Comparison of ENCODE assay signal across 2 cellular contexts in the genomic region with DNA sequence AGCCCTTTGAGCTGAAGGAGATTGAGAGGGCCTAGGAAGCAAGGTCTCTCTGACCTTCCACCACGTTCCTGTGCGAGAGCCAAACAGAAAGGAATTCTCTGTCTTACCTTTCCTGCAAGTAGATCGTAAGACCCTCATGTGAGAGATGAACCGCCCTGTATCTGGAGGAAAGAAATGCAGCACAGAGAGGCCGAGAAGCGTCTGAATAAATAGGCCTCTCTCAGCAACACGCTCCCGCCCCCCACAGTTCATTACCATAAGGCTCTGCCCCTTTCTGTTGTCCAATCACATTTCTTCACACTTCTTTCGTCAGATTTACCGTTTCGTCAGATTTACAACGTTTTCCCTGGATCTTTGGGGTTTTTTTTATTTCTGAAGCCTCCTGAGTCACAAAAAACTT.
TF ChIP-seq lines count a peak whose summit lies in the region.

No MANE protein-coding gene starts in this region.

TF ChIP-seq in GM23338, 12 proteins besides CTCF, POLR2A, EP300 and RAD21 (continued from another document and continues in another):
- TF ChIP-seq, protein P1, sequence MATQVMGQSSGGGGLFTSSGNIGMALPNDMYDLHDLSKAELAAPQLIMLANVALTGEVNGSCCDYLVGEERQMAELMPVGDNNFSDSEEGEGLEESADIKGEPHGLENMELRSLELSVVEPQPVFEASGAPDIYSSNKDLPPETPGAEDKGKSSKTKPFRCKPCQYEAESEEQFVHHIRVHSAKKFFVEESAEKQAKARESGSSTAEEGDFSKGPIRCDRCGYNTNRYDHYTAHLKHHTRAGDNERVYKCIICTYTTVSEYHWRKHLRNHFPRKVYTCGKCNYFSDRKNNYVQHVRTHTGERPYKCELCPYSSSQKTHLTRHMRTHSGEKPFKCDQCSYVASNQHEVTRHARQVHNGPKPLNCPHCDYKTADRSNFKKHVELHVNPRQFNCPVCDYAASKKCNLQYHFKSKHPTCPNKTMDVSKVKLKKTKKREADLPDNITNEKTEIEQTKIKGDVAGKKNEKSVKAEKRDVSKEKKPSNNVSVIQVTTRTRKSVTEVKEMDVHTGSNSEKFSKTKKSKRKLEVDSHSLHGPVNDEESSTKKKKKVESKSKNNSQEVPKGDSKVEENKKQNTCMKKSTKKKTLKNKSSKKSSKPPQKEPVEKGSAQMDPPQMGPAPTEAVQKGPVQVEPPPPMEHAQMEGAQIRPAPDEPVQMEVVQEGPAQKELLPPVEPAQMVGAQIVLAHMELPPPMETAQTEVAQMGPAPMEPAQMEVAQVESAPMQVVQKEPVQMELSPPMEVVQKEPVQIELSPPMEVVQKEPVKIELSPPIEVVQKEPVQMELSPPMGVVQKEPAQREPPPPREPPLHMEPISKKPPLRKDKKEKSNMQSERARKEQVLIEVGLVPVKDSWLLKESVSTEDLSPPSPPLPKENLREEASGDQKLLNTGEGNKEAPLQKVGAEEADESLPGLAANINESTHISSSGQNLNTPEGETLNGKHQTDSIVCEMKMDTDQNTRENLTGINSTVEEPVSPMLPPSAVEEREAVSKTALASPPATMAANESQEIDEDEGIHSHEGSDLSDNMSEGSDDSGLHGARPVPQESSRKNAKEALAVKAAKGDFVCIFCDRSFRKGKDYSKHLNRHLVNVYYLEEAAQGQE (IDR thresholded peaks at IDR 0.05; ENCODE audit: unreplicated experiment): no peak
- TF ChIP-seq POLR2AphosphoS5 (IDR thresholded peaks at IDR 0.05; ENCODE audit: low read depth) (no peak), CREB1 (CRISPR knock-in tag; IDR thresholded peaks at IDR 0.05; ENCODE audit: low read depth) (no peak), ZNF114 (CRISPR knock-in tag; IDR thresholded peaks at IDR 0.05) (no peak), EZH2 (IDR thresholded peaks at IDR 0.05; ENCODE audit: low read depth, unreplicated experiment) (no peak), STAT1 (IDR thresholded peaks at IDR 0.05; ENCODE audit: unreplicated experiment) (no peak), NANOG (IDR thresholded peaks at IDR 0.05; ENCODE audit: borderline replicate concordance) (no peak), EZH2phosphoT487 (IDR thresholded peaks at IDR 0.05; ENCODE audit: unreplicated experiment) (no peak), JUNB (IDR thresholded peaks at IDR 0.05; ENCODE audit: unreplicated experiment) (no peak)
- TF ChIP-seq, protein P2, sequence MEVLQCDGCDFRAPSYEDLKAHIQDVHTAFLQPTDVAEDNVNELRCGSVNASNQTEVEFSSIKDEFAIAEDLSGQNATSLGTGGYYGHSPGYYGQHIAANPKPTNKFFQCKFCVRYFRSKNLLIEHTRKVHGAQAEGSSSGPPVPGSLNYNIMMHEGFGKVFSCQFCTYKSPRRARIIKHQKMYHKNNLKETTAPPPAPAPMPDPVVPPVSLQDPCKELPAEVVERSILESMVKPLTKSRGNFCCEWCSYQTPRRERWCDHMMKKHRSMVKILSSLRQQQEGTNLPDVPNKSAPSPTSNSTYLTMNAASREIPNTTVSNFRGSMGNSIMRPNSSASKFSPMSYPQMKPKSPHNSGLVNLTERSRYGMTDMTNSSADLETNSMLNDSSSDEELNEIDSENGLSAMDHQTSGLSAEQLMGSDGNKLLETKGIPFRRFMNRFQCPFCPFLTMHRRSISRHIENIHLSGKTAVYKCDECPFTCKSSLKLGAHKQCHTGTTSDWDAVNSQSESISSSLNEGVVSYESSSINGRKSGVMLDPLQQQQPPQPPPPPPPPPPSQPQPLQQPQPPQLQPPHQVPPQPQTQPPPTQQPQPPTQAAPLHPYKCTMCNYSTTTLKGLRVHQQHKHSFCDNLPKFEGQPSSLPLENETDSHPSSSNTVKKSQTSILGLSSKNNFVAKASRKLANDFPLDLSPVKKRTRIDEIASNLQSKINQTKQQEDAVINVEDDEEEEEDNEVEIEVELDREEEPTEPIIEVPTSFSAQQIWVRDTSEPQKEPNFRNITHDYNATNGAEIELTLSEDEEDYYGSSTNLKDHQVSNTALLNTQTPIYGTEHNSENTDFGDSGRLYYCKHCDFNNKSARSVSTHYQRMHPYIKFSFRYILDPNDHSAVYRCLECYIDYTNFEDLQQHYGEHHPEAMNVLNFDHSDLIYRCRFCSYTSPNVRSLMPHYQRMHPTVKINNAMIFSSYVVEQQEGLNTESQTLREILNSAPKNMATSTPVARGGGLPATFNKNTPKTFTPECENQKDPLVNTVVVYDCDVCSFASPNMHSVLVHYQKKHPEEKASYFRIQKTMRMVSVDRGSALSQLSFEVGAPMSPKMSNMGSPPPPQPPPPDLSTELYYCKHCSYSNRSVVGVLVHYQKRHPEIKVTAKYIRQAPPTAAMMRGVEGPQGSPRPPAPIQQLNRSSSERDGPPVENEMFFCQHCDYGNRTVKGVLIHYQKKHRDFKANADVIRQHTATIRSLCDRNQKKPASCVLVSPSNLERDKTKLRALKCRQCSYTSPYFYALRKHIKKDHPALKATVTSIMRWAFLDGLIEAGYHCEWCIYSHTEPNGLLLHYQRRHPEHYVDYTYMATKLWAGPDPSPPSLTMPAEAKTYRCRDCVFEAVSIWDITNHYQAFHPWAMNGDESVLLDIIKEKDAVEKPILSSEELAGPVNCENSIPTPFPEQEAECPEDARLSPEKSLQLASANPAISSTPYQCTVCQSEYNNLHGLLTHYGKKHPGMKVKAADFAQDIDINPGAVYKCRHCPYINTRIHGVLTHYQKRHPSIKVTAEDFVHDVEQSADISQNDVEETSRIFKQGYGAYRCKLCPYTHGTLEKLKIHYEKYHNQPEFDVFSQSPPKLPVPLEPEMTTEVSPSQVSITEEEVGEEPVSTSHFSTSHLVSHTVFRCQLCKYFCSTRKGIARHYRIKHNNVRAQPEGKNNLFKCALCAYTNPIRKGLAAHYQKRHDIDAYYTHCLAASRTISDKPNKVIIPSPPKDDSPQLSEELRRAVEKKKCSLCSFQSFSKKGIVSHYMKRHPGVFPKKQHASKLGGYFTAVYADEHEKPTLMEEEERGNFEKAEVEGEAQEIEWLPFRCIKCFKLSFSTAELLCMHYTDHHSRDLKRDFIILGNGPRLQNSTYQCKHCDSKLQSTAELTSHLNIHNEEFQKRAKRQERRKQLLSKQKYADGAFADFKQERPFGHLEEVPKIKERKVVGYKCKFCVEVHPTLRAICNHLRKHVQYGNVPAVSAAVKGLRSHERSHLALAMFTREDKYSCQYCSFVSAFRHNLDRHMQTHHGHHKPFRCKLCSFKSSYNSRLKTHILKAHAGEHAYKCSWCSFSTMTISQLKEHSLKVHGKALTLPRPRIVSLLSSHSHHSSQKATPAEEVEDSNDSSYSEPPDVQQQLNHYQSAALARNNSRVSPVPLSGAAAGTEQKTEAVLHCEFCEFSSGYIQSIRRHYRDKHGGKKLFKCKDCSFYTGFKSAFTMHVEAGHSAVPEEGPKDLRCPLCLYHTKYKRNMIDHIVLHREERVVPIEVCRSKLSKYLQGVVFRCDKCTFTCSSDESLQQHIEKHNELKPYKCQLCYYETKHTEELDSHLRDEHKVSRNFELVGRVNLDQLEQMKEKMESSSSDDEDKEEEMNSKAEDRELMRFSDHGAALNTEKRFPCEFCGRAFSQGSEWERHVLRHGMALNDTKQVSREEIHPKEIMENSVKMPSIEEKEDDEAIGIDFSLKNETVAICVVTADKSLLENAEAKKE (CRISPR knock-in tag; IDR thresholded peaks at IDR 0.05): no peak

TF ChIP-seq in H1, 55 proteins besides CTCF, POLR2A, EP300 and RAD21 (continued from another document):
- TF ChIP-seq E2F6 (IDR thresholded peaks at IDR 0.05) (no peak), MAFK (IDR thresholded peaks at IDR 0.05; ENCODE audit: low read depth, low read length) (no peak), CHD7 (IDR thresholded peaks at IDR 0.05; ENCODE audit: insufficient replicate concordance, low read length) (no peak), BACH1 (IDR thresholded peaks at IDR 0.05; ENCODE audit: low read length) (no peak), ASH2L (IDR thresholded peaks at IDR 0.05; ENCODE audit: low read length) (no peak), KDM1A (IDR thresholded peaks at IDR 0.05; ENCODE audit: borderline replicate concordance, low read length) (no peak), TAF7 (optimal IDR thresholded peaks at IDR 0.05; ENCODE audit: borderline replicate concordance, low read depth, low read length) (no peak), YY1 (IDR thresholded peaks at IDR 0.05; ENCODE audit: low read depth, low read length) (no peak), SP1 (IDR thresholded peaks at IDR 0.05; ENCODE audit: low read depth, low read length) (no peak), SIX5 (IDR thresholded peaks at IDR 0.05; ENCODE audit: low read depth, low read length) (no peak), CHD2 (IDR thresholded peaks at IDR 0.05; ENCODE audit: low read length) (no peak), SP4 (IDR thresholded peaks at IDR 0.05; ENCODE audit: low read length) (no peak), CREB1 (IDR thresholded peaks at IDR 0.05) (no peak), EZH2 (IDR thresholded peaks at IDR 0.05; ENCODE audit: low read depth, low read length, severe bottlenecking) (no peak), ZNF274 (IDR thresholded peaks at IDR 0.05; ENCODE audit: borderline replicate concordance, extremely low read depth, low read length) (no peak), JUN (IDR thresholded peaks at IDR 0.05; ENCODE audit: low read depth, low read length) (no peak)
TF ChIP-seq in H1: peak in this region for 0.
